ENCODE assay signal across 27 cellular contexts in genomic region chr7:25642849-25643248, GRCh38.
DNase-seq lines count a peak whose midpoint lies in the region; ATAC-seq, FAIRE-seq and TF ChIP-seq lines count a peak whose summit lies in the region.
"Had no signal": no experiment of that assay in that cellular context is flagged by ENCODE, and none has a peak within 500 bp of the region (broad histone marks: within the 10 kb centered on the region; RNA-seq: fewer than 3 reads in every experiment).

No MANE protein-coding gene starts in this region.

- no peak overlapping the region for H3K27ac Mint-ChIP-seq in activated CD8-positive, alpha-beta T cell treated with anti-CD3 and anti-CD28 coated beads for 36 hours
- no peak overlapping the region for H3K27ac Mint-ChIP-seq in activated CD8-positive, alpha-beta T cell treated with anti-CD3 and anti-CD28 coated beads, Interleukin-2, amount 10 ng/mL, durations not matched to agents 7 days and 5 days
- H3K27ac Mint-ChIP-seq: B cell had no signal

- no peak overlapping the region for H3K9ac ChIP-seq in GM12878 (ENCODE audit: control insufficient read depth, insufficient read depth, low read length)

- CTCF ChIA-PET in activated CD8-positive, alpha-beta T cell treated with anti-CD3 and anti-CD28 coated beads for 36 hours (lab: Charles Lee), result no interaction called here
- CTCF ChIA-PET in activated CD8-positive, alpha-beta T cell treated with anti-CD3 and anti-CD28 coated beads, Interleukin-2, amount 10 ng/mL, durations not matched to agents 7 days and 5 days (lab: Charles Lee), result no interaction called here
- CTCF ChIA-PET in GM12878 (lab: Yijun Ruan, JAX), result no interaction called here

- H3K4me2 ChIP-seq in GM12878 (ENCODE audit: control insufficient read depth, insufficient read depth), result no peak overlapping the region

- H3K4me1 ChIP-seq in GM12878 (ENCODE audit: control insufficient read depth, insufficient read depth, low read length) (no peaks in the 10 kb centered on the region), foreskin keratinocyte (no peaks in the 10 kb centered on the region)
- H3K4me1 ChIP-seq: adrenal gland, Caco-2, HAP-1 had no signal

- no peaks in the 10 kb centered on the region for H4K20me1 ChIP-seq in GM12878 (ENCODE audit: control insufficient read depth, insufficient read depth)

- no peak for TF ChIP-seq EP300 in GM12878 (IDR thresholded peaks at IDR 0.05; ENCODE audit: borderline replicate concordance in 1 of 2, control insufficient read depth in 1 of 2, low read depth in 2 of 2, low read length in 2 of 2)

- intact Hi-C loops in activated CD8-positive, alpha-beta T cell treated with anti-CD3 and anti-CD28 coated beads for 36 hours (cut with micrococcal nuclease), result no loop called here
- intact Hi-C loops in GM12878 (cut with micrococcal nuclease; ENCODE audit: unreplicated experiment), result no loop called here

- SMC1A ChIA-PET in GM12878 (lab: Charles Lee; ENCODE audit: uncharacterized antibody, unreplicated experiment), result no interaction called here

- no peaks in the 10 kb centered on the region for H3K9me3 Mint-ChIP-seq in activated CD8-positive, alpha-beta T cell treated with anti-CD3 and anti-CD28 coated beads for 36 hours
- H3K9me3 Mint-ChIP-seq in activated CD8-positive, alpha-beta T cell treated with anti-CD3 and anti-CD28 coated beads, Interleukin-2, amount 10 ng/mL, durations not matched to agents 7 days and 5 days (ENCODE audit: insufficient read depth), result no peaks in the 10 kb centered on the region

- no peak overlapping the region for H3K4me3 Mint-ChIP-seq in activated CD8-positive, alpha-beta T cell treated with anti-CD3 and anti-CD28 coated beads for 36 hours
- H3K4me3 Mint-ChIP-seq in activated CD8-positive, alpha-beta T cell treated with anti-CD3 and anti-CD28 coated beads, Interleukin-2, amount 10 ng/mL, durations not matched to agents 7 days and 5 days, result no peak overlapping the region
- H3K4me3 Mint-ChIP-seq: B cell had no signal

- WGBS in GM12878 (ENCODE audit: insufficient coverage, insufficient replicate concordance, low lambda C conversion rate, missing lambda C conversion rate), result 16% methylated on average over 3 of the region's 3 CpGs

- DNase-seq in activated CD8-positive, alpha-beta T cell treated with anti-CD3 and anti-CD28 coated beads for 36 hours, result no peak
- no peak for DNase-seq in activated CD8-positive, alpha-beta T cell treated with anti-CD3 and anti-CD28 coated beads, Interleukin-2, amount 10 ng/mL, durations not matched to agents 7 days and 5 days
- DNase-seq in GM12878 (ENCODE audit: low read depth, low spot score), result no peak
- DNase-seq in foreskin keratinocyte, result peak; percentile 21 to 40
- DNase-seq in activated effector memory CD4-positive, alpha-beta T cell treated with anti-CD3 and anti-CD28 coated beads, Interleukin-2, amount 50 U/mL, for 16 hours, result no peak
- no peak for DNase-seq in NCI-H1930 (lab: John Stamatoyannopoulos, UW)
- DNase-seq in activated T-cell treated with anti-CD3 and anti-CD28 coated beads, Interleukin-2, amount 50 U/mL, for 48 hours, result no peak
- DNase-seq in NCI-H748 (lab: John Stamatoyannopoulos, UW; ENCODE audit: unreplicated experiment), result no peak
- DNase-seq: activated CD4-positive, CD25-positive, alpha-beta regulatory T cell treated with anti-CD3 and anti-CD28 coated beads, Interleukin-2, amount 50 U/mL, for 72 hours; adrenal gland; Caco-2; glutamatergic neuron; Karpas-422; mesenchymal stem cell; NCI-H1092 treated with DMSO at 0.1 percent for 48 hours; NCI-H187 treated with DMSO at 0.1 percent for 48 hours; NCI-H774; SHP77 treated with DMSO at 0.1 percent for 48 hours; small intestine; stimulated activated CD4-positive, alpha-beta T cell treated with anti-CD3 and anti-CD28 coated beads, Interleukin-1b, Interleukin-23, amount 100 ng/mL, for 48 hours; T-helper 1 cell; trophoblast cell had no signal

- POLR2A ChIA-PET in activated CD8-positive, alpha-beta T cell treated with anti-CD3 and anti-CD28 coated beads for 36 hours (lab: Charles Lee), result no interaction called here
- POLR2A ChIA-PET in activated CD8-positive, alpha-beta T cell treated with anti-CD3 and anti-CD28 coated beads, Interleukin-2, amount 10 ng/mL, durations not matched to agents 7 days and 5 days (lab: Charles Lee), result no interaction called here
- POLR2A ChIA-PET in GM12878 (lab: Charles Lee), result no interaction called here

- peak; percentile 13 for ATAC-seq in activated CD8-positive, alpha-beta T cell treated with anti-CD3 and anti-CD28 coated beads for 36 hours
- no peak for ATAC-seq in activated CD8-positive, alpha-beta T cell treated with anti-CD3 and anti-CD28 coated beads, Interleukin-2, amount 10 ng/mL, durations not matched to agents 7 days and 5 days
- no peak for ATAC-seq in GM12878
- ATAC-seq in foreskin keratinocyte, result peak; percentile 75

- H3K27me3 Mint-ChIP-seq in activated CD8-positive, alpha-beta T cell treated with anti-CD3 and anti-CD28 coated beads for 36 hours, result no peaks in the 10 kb centered on the region
- H3K27me3 Mint-ChIP-seq in activated CD8-positive, alpha-beta T cell treated with anti-CD3 and anti-CD28 coated beads, Interleukin-2, amount 10 ng/mL, durations not matched to agents 7 days and 5 days (ENCODE audit: low read depth), result no peaks in the 10 kb centered on the region

- H3K27me3 ChIP-seq in GM12878 (replicated peaks in 1 of 2; ENCODE audit: control insufficient read depth in 2 of 2, insufficient read depth in 2 of 2, low read length in 1 of 2) (peaks cover 0 to 1% of the 10 kb centered on the region in 2 experiments; a peak in 2 of 4 replicates), foreskin keratinocyte (no peaks in the 10 kb centered on the region)
- H3K27me3 ChIP-seq: adrenal gland had no signal

- no peak for FAIRE-seq in GM12878 (lab: Jason Lieb, UNC)
- FAIRE-seq: A204.1, GM12891, small intestine had no signal

- no peak overlapping the region for H3K27ac ChIP-seq in GM12878 (ENCODE audit: control insufficient read depth, insufficient read depth)
- H3K27ac ChIP-seq in foreskin keratinocyte, result no peak overlapping the region

- no peak for TF ChIP-seq POLR2A in GM12878 (IDR thresholded peaks at IDR 0.05; ENCODE audit: low read depth, low read length)

- no peak for TF ChIP-seq CTCF in activated CD8-positive, alpha-beta T cell treated with anti-CD3 and anti-CD28 coated beads for 36 hours (IDR thresholded peaks at IDR 0.05)
- TF ChIP-seq CTCF in GM12878 (IDR thresholded peaks at IDR 0.05 in 2 of 3, conservative IDR thresholded peaks at IDR 0.05 in 1 of 3; ENCODE audit: control insufficient read depth in 2 of 3, extremely low read depth in 1 of 3, insufficient read depth in 1 of 3, low read depth in 3 of 3, low read length in 3 of 3), result no peak
- TF ChIP-seq CTCF in foreskin keratinocyte (conservative IDR thresholded peaks at IDR 0.05), result no peak

- no TSS peak for BruUV-seq in GM12878 (replicated peaks; lab: Mats Ljungman, UMichigan)

- no peaks in the 10 kb centered on the region for H3K9me3 ChIP-seq in GM12878 (replicated peaks; ENCODE audit: control insufficient read depth, insufficient read depth, low read length)
- H3K9me3 ChIP-seq: adrenal gland, Caco-2, HAP-1 had no signal

- in situ Hi-C loops in GM12878 (cut with MboI), result no loop called here

- H3K36me3 ChIP-seq in GM12878 (ENCODE audit: control insufficient read depth in 2 of 2, insufficient read depth in 2 of 2, low read length in 1 of 2), result no peaks in the 10 kb centered on the region
- H3K36me3 ChIP-seq: adrenal gland, HAP-1 had no signal

- no peak overlapping the region for H2AFZ ChIP-seq in GM12878 (ENCODE audit: control insufficient read depth, low read depth, low read length)

- no peaks in the 10 kb centered on the region for H3K36me3 Mint-ChIP-seq in activated CD8-positive, alpha-beta T cell treated with anti-CD3 and anti-CD28 coated beads for 36 hours (ENCODE audit: low read depth)
- H3K36me3 Mint-ChIP-seq in activated CD8-positive, alpha-beta T cell treated with anti-CD3 and anti-CD28 coated beads, Interleukin-2, amount 10 ng/mL, durations not matched to agents 7 days and 5 days (ENCODE audit: low read depth), result no peaks in the 10 kb centered on the region

- TF ChIP-seq RAD21 in GM12878 (IDR thresholded peaks at IDR 0.05; ENCODE audit: insufficient read depth, low read depth, low read length), result no peak

- no peaks in the 10 kb centered on the region for H3K4me1 Mint-ChIP-seq in activated CD8-positive, alpha-beta T cell treated with anti-CD3 and anti-CD28 coated beads for 36 hours (ENCODE audit: low read depth)
- H3K4me1 Mint-ChIP-seq in activated CD8-positive, alpha-beta T cell treated with anti-CD3 and anti-CD28 coated beads, Interleukin-2, amount 10 ng/mL, durations not matched to agents 7 days and 5 days (ENCODE audit: low read depth), result no peaks in the 10 kb centered on the region
- H3K4me1 Mint-ChIP-seq: B cell had no signal

- no peaks in the 10 kb centered on the region for H3K79me2 ChIP-seq in GM12878 (ENCODE audit: control insufficient read depth, insufficient read depth, low read length)

- RAD21 ChIA-PET in GM12878 (lab: Charles Lee; ENCODE audit: unreplicated experiment), result no interaction called here

- H3K4me3 ChIP-seq in GM12878, result no peak overlapping the region
- H3K4me3 ChIP-seq: adrenal gland, coronary artery, HAP-1 had no signal

TF ChIP-seq in GM12878, 131 proteins besides CTCF, POLR2A, EP300 and RAD21:
- TF ChIP-seq, protein P1, sequence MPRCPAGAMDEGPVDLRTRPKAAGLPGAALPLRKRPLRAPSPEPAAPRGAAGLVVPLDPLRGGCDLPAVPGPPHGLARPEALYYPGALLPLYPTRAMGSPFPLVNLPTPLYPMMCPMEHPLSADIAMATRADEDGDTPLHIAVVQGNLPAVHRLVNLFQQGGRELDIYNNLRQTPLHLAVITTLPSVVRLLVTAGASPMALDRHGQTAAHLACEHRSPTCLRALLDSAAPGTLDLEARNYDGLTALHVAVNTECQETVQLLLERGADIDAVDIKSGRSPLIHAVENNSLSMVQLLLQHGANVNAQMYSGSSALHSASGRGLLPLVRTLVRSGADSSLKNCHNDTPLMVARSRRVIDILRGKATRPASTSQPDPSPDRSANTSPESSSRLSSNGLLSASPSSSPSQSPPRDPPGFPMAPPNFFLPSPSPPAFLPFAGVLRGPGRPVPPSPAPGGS (IDR thresholded peaks at IDR 0.05; ENCODE audit: borderline replicate concordance, insufficient read depth, low read depth, low read length, poor library complexity, severe bottlenecking), result peak; percentile 35
- no peak for TF ChIP-seq ATF7 (IDR thresholded peaks at IDR 0.05; ENCODE audit: low read depth)

Comparison
In these comparisons a context has a peak if more than half of its experiments do, and no peak if none do; other contexts are left out.
1. ATAC-seq: peak in activated CD8-positive, alpha-beta T cell treated with anti-CD3 and anti-CD28 coated beads for 36 hours (single experiment) and foreskin keratinocyte (single experiment); none in activated CD8-positive, alpha-beta T cell treated with anti-CD3 and anti-CD28 coated beads, Interleukin-2, amount 10 ng/mL, durations not matched to agents 7 days and 5 days (single experiment) and GM12878 (single experiment).
2. DNase-seq: peak in foreskin keratinocyte (2 of 2); none in activated CD8-positive, alpha-beta T cell treated with anti-CD3 and anti-CD28 coated beads for 36 hours (single experiment), activated CD8-positive, alpha-beta T cell treated with anti-CD3 and anti-CD28 coated beads, Interleukin-2, amount 10 ng/mL, durations not matched to agents 7 days and 5 days (single experiment), GM12878 (single experiment), activated effector memory CD4-positive, alpha-beta T cell treated with anti-CD3 and anti-CD28 coated beads, Interleukin-2, amount 50 U/mL, for 16 hours (single experiment), NCI-H1930 (0 of 2), activated T-cell treated with anti-CD3 and anti-CD28 coated beads, Interleukin-2, amount 50 U/mL, for 48 hours (0 of 2) and NCI-H748 (single experiment).